1 cellular context compared by ENCODE assay signal in the genomic region with DNA sequence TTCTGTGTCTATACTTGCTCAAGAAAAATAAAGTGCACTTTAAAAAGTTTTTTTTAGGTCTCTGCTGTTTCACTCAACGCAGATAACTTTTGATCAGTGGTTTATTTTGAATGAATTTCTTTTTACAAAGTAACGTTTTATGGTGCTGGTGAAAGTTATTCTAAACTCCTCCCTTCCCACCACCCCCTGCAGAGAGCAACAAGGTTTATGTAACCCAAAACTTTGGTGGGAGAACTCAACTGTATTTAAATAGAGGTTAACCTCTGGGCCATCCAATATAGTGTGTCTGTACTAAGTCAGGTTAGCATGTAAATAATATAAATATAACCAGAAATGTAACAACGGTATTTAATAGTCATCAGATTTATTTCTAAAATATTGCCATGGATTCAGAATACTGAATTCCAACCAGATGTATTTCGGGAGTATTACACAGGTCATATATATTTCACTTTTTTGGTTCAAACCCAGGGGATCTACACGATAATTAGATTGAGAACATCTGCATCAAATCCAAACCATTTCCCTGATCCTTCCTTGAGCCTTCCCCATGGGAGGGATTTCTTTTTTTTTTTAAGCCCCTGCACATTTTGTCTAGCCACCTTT.
A peak's percentile ranks its signal among the peaks of the same experiment; 100 is the strongest.
TF ChIP-seq lines count a peak whose summit lies in the region.

No MANE protein-coding gene starts in this region.

TF ChIP-seq in K562, 482 proteins besides CTCF, POLR2A, EP300 and RAD21 (continues in another document):
- peak; percentile 5; the same call in 1 of the 2 replicates for TF ChIP-seq C11orf30 (IDR thresholded peaks at IDR 0.05; ENCODE audit: low read depth)
- 0 out of 2 replicates have a peak, but pooled peaks have one; percentile 31 for TF ChIP-seq POLR2H (tag; IDR thresholded peaks at IDR 0.05; ENCODE audit: low read depth)
- TF ChIP-seq, protein P1, sequence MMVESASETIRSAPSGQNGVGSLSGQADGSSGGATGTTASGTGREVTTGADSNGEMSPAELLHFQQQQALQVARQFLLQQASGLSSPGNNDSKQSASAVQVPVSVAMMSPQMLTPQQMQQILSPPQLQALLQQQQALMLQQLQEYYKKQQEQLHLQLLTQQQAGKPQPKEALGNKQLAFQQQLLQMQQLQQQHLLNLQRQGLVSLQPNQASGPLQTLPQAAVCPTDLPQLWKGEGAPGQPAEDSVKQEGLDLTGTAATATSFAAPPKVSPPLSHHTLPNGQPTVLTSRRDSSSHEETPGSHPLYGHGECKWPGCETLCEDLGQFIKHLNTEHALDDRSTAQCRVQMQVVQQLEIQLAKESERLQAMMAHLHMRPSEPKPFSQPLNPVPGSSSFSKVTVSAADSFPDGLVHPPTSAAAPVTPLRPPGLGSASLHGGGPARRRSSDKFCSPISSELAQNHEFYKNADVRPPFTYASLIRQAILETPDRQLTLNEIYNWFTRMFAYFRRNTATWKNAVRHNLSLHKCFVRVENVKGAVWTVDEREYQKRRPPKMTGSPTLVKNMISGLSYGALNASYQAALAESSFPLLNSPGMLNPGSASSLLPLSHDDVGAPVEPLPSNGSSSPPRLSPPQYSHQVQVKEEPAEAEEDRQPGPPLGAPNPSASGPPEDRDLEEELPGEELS (CRISPR knock-in tag; IDR thresholded peaks at IDR 0.05; ENCODE audit: borderline replicate concordance) = no peak
- TF ChIP-seq TBP (optimal IDR thresholded peaks at IDR 0.05; ENCODE audit: low read depth, low read length) = no peak
- TF ChIP-seq, protein P2, sequence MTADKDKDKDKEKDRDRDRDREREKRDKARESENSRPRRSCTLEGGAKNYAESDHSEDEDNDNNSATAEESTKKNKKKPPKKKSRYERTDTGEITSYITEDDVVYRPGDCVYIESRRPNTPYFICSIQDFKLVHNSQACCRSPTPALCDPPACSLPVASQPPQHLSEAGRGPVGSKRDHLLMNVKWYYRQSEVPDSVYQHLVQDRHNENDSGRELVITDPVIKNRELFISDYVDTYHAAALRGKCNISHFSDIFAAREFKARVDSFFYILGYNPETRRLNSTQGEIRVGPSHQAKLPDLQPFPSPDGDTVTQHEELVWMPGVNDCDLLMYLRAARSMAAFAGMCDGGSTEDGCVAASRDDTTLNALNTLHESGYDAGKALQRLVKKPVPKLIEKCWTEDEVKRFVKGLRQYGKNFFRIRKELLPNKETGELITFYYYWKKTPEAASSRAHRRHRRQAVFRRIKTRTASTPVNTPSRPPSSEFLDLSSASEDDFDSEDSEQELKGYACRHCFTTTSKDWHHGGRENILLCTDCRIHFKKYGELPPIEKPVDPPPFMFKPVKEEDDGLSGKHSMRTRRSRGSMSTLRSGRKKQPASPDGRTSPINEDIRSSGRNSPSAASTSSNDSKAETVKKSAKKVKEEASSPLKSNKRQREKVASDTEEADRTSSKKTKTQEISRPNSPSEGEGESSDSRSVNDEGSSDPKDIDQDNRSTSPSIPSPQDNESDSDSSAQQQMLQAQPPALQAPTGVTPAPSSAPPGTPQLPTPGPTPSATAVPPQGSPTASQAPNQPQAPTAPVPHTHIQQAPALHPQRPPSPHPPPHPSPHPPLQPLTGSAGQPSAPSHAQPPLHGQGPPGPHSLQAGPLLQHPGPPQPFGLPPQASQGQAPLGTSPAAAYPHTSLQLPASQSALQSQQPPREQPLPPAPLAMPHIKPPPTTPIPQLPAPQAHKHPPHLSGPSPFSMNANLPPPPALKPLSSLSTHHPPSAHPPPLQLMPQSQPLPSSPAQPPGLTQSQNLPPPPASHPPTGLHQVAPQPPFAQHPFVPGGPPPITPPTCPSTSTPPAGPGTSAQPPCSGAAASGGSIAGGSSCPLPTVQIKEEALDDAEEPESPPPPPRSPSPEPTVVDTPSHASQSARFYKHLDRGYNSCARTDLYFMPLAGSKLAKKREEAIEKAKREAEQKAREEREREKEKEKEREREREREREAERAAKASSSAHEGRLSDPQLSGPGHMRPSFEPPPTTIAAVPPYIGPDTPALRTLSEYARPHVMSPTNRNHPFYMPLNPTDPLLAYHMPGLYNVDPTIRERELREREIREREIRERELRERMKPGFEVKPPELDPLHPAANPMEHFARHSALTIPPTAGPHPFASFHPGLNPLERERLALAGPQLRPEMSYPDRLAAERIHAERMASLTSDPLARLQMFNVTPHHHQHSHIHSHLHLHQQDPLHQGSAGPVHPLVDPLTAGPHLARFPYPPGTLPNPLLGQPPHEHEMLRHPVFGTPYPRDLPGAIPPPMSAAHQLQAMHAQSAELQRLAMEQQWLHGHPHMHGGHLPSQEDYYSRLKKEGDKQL (CRISPR knock-in tag; IDR thresholded peaks at IDR 0.05; ENCODE audit: borderline replicate concordance) = no peak
- TF ChIP-seq SP2 (IDR thresholded peaks at IDR 0.05; ENCODE audit: extremely low read depth, low read depth, low read length, poor library complexity, severe bottlenecking) = no peak
- TF ChIP-seq, protein P3, sequence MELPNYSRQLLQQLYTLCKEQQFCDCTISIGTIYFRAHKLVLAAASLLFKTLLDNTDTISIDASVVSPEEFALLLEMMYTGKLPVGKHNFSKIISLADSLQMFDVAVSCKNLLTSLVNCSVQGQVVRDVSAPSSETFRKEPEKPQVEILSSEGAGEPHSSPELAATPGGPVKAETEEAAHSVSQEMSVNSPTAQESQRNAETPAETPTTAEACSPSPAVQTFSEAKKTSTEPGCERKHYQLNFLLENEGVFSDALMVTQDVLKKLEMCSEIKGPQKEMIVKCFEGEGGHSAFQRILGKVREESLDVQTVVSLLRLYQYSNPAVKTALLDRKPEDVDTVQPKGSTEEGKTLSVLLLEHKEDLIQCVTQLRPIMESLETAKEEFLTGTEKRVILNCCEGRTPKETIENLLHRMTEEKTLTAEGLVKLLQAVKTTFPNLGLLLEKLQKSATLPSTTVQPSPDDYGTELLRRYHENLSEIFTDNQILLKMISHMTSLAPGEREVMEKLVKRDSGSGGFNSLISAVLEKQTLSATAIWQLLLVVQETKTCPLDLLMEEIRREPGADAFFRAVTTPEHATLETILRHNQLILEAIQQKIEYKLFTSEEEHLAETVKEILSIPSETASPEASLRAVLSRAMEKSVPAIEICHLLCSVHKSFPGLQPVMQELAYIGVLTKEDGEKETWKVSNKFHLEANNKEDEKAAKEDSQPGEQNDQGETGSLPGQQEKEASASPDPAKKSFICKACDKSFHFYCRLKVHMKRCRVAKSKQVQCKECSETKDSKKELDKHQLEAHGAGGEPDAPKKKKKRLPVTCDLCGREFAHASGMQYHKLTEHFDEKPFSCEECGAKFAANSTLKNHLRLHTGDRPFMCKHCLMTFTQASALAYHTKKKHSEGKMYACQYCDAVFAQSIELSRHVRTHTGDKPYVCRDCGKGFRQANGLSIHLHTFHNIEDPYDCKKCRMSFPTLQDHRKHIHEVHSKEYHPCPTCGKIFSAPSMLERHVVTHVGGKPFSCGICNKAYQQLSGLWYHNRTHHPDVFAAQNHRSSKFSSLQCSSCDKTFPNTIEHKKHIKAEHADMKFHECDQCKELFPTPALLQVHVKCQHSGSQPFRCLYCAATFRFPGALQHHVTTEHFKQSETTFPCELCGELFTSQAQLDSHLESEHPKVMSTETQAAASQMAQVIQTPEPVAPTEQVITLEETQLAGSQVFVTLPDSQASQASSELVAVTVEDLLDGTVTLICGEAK (IDR thresholded peaks at IDR 0.05) = 0 out of 2 replicates have a peak, but pooled peaks have one; percentile 32
- TF ChIP-seq, protein P3 (CRISPR knock-in tag; IDR thresholded peaks at IDR 0.05) = no peak
- TF ChIP-seq FOXJ3 (CRISPR knock-in tag; IDR thresholded peaks at IDR 0.05) = no peak
- TF ChIP-seq ZNF316 (IDR thresholded peaks at IDR 0.05) = peak; percentile 44
- TF ChIP-seq ATF6 (CRISPR knock-in tag; IDR thresholded peaks at IDR 0.05) = no peak
- no peak for TF ChIP-seq SFPQ (IDR thresholded peaks at IDR 0.05; ENCODE audit: low read depth, low read length)
- TF ChIP-seq CHD1 (IDR thresholded peaks at IDR 0.05; ENCODE audit: low read length) = no peak
- TF ChIP-seq NFRKB (IDR thresholded peaks at IDR 0.05; ENCODE audit: low read depth) = no peak
- TF ChIP-seq ASH1L (IDR thresholded peaks at IDR 0.05; ENCODE audit: borderline replicate concordance, low read depth, partially characterized antibody) = no peak
- TF ChIP-seq DPF2 (IDR thresholded peaks at IDR 0.05) = no peak
- no peak for TF ChIP-seq MAFG (tag; conservative IDR thresholded peaks at IDR 0.05)
- TF ChIP-seq MXI1 (IDR thresholded peaks at IDR 0.05; ENCODE audit: low read depth, low read length) = no peak
- TF ChIP-seq ARNT (IDR thresholded peaks at IDR 0.05) = 0 out of 4 replicates have a peak, but pooled peaks of 1 of the 2 experiments have one; percentile 26
- TF ChIP-seq ATF1 (CRISPR knock-in tag; IDR thresholded peaks at IDR 0.05) = no peak
- no peak for TF ChIP-seq ATF1 (tag; IDR thresholded peaks at IDR 0.05)
- TF ChIP-seq, protein P4, sequence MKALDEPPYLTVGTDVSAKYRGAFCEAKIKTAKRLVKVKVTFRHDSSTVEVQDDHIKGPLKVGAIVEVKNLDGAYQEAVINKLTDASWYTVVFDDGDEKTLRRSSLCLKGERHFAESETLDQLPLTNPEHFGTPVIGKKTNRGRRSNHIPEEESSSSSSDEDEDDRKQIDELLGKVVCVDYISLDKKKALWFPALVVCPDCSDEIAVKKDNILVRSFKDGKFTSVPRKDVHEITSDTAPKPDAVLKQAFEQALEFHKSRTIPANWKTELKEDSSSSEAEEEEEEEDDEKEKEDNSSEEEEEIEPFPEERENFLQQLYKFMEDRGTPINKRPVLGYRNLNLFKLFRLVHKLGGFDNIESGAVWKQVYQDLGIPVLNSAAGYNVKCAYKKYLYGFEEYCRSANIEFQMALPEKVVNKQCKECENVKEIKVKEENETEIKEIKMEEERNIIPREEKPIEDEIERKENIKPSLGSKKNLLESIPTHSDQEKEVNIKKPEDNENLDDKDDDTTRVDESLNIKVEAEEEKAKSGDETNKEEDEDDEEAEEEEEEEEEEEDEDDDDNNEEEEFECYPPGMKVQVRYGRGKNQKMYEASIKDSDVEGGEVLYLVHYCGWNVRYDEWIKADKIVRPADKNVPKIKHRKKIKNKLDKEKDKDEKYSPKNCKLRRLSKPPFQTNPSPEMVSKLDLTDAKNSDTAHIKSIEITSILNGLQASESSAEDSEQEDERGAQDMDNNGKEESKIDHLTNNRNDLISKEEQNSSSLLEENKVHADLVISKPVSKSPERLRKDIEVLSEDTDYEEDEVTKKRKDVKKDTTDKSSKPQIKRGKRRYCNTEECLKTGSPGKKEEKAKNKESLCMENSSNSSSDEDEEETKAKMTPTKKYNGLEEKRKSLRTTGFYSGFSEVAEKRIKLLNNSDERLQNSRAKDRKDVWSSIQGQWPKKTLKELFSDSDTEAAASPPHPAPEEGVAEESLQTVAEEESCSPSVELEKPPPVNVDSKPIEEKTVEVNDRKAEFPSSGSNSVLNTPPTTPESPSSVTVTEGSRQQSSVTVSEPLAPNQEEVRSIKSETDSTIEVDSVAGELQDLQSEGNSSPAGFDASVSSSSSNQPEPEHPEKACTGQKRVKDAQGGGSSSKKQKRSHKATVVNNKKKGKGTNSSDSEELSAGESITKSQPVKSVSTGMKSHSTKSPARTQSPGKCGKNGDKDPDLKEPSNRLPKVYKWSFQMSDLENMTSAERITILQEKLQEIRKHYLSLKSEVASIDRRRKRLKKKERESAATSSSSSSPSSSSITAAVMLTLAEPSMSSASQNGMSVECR (CRISPR knock-in tag; IDR thresholded peaks at IDR 0.05) = no peak
